ENCODE assay signal across 15 cellular contexts in genomic region chr1:17192394-17193221, GRCh38. TPM values are rescaled to one million over a fixed set of nuclear protein-coding genes. Genes with fewer than 3 reads are reported as not detected.
DNase-seq lines count a peak whose midpoint lies in the region; ATAC-seq and TF ChIP-seq lines count a peak whose summit lies in the region.
"Had no signal": no experiment of that assay in that cellular context is flagged by ENCODE, and none has a peak within 500 bp of the region (broad histone marks: within the 10 kb centered on the region; RNA-seq: fewer than 3 reads in every experiment).

No MANE protein-coding gene starts in this region.

- H3K79me2 ChIP-seq in smooth muscle cell (ENCODE audit: low read depth) = no peaks in the 10 kb centered on the region

- H4K20me1 ChIP-seq in smooth muscle cell (ENCODE audit: low read depth) = no peaks in the 10 kb centered on the region

- H3K4me1 Mint-ChIP-seq in natural killer cell = peaks cover 7 to 10% of the 10 kb centered on the region in 2 donors
- H3K4me1 Mint-ChIP-seq in natural killer cell treated with Interleukin-12 subunit alpha and Interleukin-12 subunit beta and Interleukin-15 and Interleukin-18, amount 100 ng/mL, for 72 hours (ENCODE audit: low read depth in 2 of 2) = peaks cover 0 to 3% of the 10 kb centered on the region in 2 donors
- H3K4me1 Mint-ChIP-seq in CD4-positive, alpha-beta memory T cell = peaks cover 0 to 10% (median under 1%) of the 10 kb centered on the region in 4 donors
- H3K4me1 Mint-ChIP-seq: activated CD4-positive, alpha-beta memory T cell treated with anti-CD3 and anti-CD28 coated beads, Interleukin-2, amount 10 ng/mL, durations not matched to agents 7 days and 5 days had no signal

- H3K36me3 ChIP-seq in smooth muscle cell (ENCODE audit: low read depth) = no peaks in the 10 kb centered on the region
- no peaks in the 10 kb centered on the region for H3K36me3 ChIP-seq in CD4-positive, alpha-beta memory T cell (ENCODE audit: insufficient read depth, low read length)

- H3K4me3 Mint-ChIP-seq in natural killer cell = no peak overlapping the region
- H3K4me3 Mint-ChIP-seq in natural killer cell treated with Interleukin-12 subunit alpha and Interleukin-12 subunit beta and Interleukin-15 and Interleukin-18, amount 100 ng/mL, for 72 hours = no peak overlapping the region
- H3K4me3 Mint-ChIP-seq in CD4-positive, alpha-beta memory T cell = no peak overlapping the region
- H3K4me3 Mint-ChIP-seq: activated CD4-positive, alpha-beta memory T cell treated with anti-CD3 and anti-CD28 coated beads, Interleukin-2, amount 10 ng/mL, durations not matched to agents 7 days and 5 days; activated naive CD4-positive, alpha-beta T cell treated with anti-CD3 and anti-CD28 coated beads, Interleukin-2, amount 10 ng/mL, durations not matched to agents 7 days and 5 days had no signal

- peaks cover 8% of the 10 kb centered on the region for H3K4me1 ChIP-seq in smooth muscle cell (ENCODE audit: low read depth)
- no peaks in the 10 kb centered on the region for H3K4me1 ChIP-seq in CD4-positive, alpha-beta memory T cell (ENCODE audit: insufficient read depth, low read length)
- H3K4me1 ChIP-seq: testis had no signal

- 76% methylated on average over 13 of the region's 13 CpGs for WGBS in smooth muscle cell (ENCODE audit: low lambda C conversion rate)

- H3K4me2 ChIP-seq in smooth muscle cell = no peak overlapping the region

- no peaks in the 10 kb centered on the region for H3F3A ChIP-seq in smooth muscle cell (ENCODE audit: low read depth)

- no peaks in the 10 kb centered on the region for H3K9me3 ChIP-seq in smooth muscle cell (replicated peaks; ENCODE audit: low read depth)
- H3K9me3 ChIP-seq in CD4-positive, alpha-beta memory T cell (ENCODE audit: control insufficient read depth in 1 of 2, low read length in 2 of 2) = no peaks in the 10 kb centered on the region
- H3K9me3 ChIP-seq: testis had no signal

- H3K9me3 Mint-ChIP-seq in natural killer cell = no peaks in the 10 kb centered on the region
- no peaks in the 10 kb centered on the region for H3K9me3 Mint-ChIP-seq in natural killer cell treated with Interleukin-12 subunit alpha and Interleukin-12 subunit beta and Interleukin-15 and Interleukin-18, amount 100 ng/mL, for 72 hours
- H3K9me3 Mint-ChIP-seq in CD4-positive, alpha-beta memory T cell = peaks cover 3 to 13% (median 8%) of the 10 kb centered on the region in 8 donors

- ATAC-seq in natural killer cell (no peak), GM19395 (IDR thresholded peaks at IDR 0.05; ENCODE audit: unreplicated experiment) (no peak)
- no peak for ATAC-seq in natural killer cell treated with Interleukin-12 subunit alpha and Interleukin-12 subunit beta and Interleukin-15 and Interleukin-18, amount 100 ng/mL, for 72 hours
- ATAC-seq: HCT116 had no signal

- no peak overlapping the region for H3K27ac ChIP-seq in smooth muscle cell (ENCODE audit: low read depth)
- no peak overlapping the region for H3K27ac ChIP-seq in CD4-positive, alpha-beta memory T cell (ENCODE audit: low read depth, low read length)
- H3K27ac ChIP-seq: testis had no signal

- TF ChIP-seq CTCF in natural killer cell (IDR thresholded peaks at IDR 0.05) (no peak), astrocyte of the spinal cord (IDR thresholded peaks at IDR 0.05; ENCODE audit: low read depth, low read length) (no peak), smooth muscle cell (IDR thresholded peaks at IDR 0.05; ENCODE audit: borderline replicate concordance, insufficient read depth, poor library complexity, severe bottlenecking) (no peak)

- H3K27me3 Mint-ChIP-seq in natural killer cell (ENCODE audit: low read depth in 2 of 2) = peaks cover 6 to 10% of the 10 kb centered on the region in 2 donors
- peaks cover 0 to 9% of the 10 kb centered on the region in 2 donors for H3K27me3 Mint-ChIP-seq in natural killer cell treated with Interleukin-12 subunit alpha and Interleukin-12 subunit beta and Interleukin-15 and Interleukin-18, amount 100 ng/mL, for 72 hours
- H3K27me3 Mint-ChIP-seq in CD4-positive, alpha-beta memory T cell = peaks cover 0 to 3% of the 10 kb centered on the region in 2 donors

- H3K27me3 ChIP-seq in smooth muscle cell (ENCODE audit: low read depth) = no peaks in the 10 kb centered on the region
- no peaks in the 10 kb centered on the region for H3K27me3 ChIP-seq in CD4-positive, alpha-beta memory T cell (ENCODE audit: insufficient read depth, low read length)
- H3K27me3 ChIP-seq: testis had no signal

- no peak overlapping the region for H2AFZ ChIP-seq in smooth muscle cell (ENCODE audit: low read depth)

- CTCF ChIA-PET in CD4-positive, alpha-beta memory T cell (lab: Charles Lee; ENCODE audit: partially characterized antibody) = no interaction called here

- POLR2A ChIA-PET in CD4-positive, alpha-beta memory T cell (lab: Charles Lee; ENCODE audit: partially characterized antibody) = no interaction called here

- no peak overlapping the region for H3K4me3 ChIP-seq in astrocyte of the spinal cord (ENCODE audit: low read depth, low read length)
- H3K4me3 ChIP-seq in smooth muscle cell = no peak overlapping the region
- no peak overlapping the region for H3K4me3 ChIP-seq in CD4-positive, alpha-beta memory T cell (ENCODE audit: low read length in 2 of 2)
- H3K4me3 ChIP-seq: testis had no signal

- DNase-seq in natural killer cell (peak; percentile 5), astrocyte of the spinal cord (ENCODE audit: low read depth, low spot score) (peak; percentile 30), iPS-NIHi11 (ENCODE audit: low spot score) (peak; percentile 1), smooth muscle cell (lab: John Stamatoyannopoulos, UW; ENCODE audit: unreplicated experiment) (no peak)
- no peak for DNase-seq in natural killer cell treated with Interleukin-12 subunit alpha and Interleukin-12 subunit beta and Interleukin-15 and Interleukin-18, amount 100 ng/mL, for 72 hours (ENCODE audit: low spot score)
- DNase-seq in NK-92 treated with Interleukin-12 subunit alpha and Interleukin-12 subunit beta, amount 100 ng/mL, for 24 hours (lab: John Stamatoyannopoulos, UW) = no peak
- DNase-seq in CD4-positive, alpha-beta memory T cell = no peak
- DNase-seq: activated CD4-positive, alpha-beta memory T cell treated with anti-CD3 and anti-CD28 coated beads, Interleukin-2, amount 10 ng/mL, durations not matched to agents 7 days and 5 days; activated naive CD4-positive, alpha-beta T cell treated with anti-CD3 and anti-CD28 coated beads, Interleukin-2, amount 10 ng/mL, durations not matched to agents 7 days and 5 days; cerebellar nuclear complex; testis had no signal

- intact Hi-C loops in natural killer cell (cut with micrococcal nuclease) = no loop called here
- intact Hi-C loops in CD4-positive, alpha-beta memory T cell (cut with micrococcal nuclease) = no loop called here

- H3K9ac ChIP-seq in smooth muscle cell (ENCODE audit: low read depth) = no peak overlapping the region

- H3K36me3 Mint-ChIP-seq in natural killer cell = no peaks in the 10 kb centered on the region
- H3K36me3 Mint-ChIP-seq in natural killer cell treated with Interleukin-12 subunit alpha and Interleukin-12 subunit beta and Interleukin-15 and Interleukin-18, amount 100 ng/mL, for 72 hours = no peaks in the 10 kb centered on the region
- peaks cover 0 to 3% of the 10 kb centered on the region in 2 donors for H3K36me3 Mint-ChIP-seq in CD4-positive, alpha-beta memory T cell
- H3K36me3 Mint-ChIP-seq: activated naive CD4-positive, alpha-beta T cell treated with anti-CD3 and anti-CD28 coated beads, Interleukin-2, amount 10 ng/mL, durations not matched to agents 7 days and 5 days had no signal

- in situ Hi-C loops in astrocyte of the spinal cord (cut with HindIII; ENCODE audit: low sequenced_read_pairs) = no loop called here

- H3K27ac Mint-ChIP-seq in natural killer cell = no peak overlapping the region
- no peak overlapping the region for H3K27ac Mint-ChIP-seq in natural killer cell treated with Interleukin-12 subunit alpha and Interleukin-12 subunit beta and Interleukin-15 and Interleukin-18, amount 100 ng/mL, for 72 hours
- peak overlapping the region in 1 of 7 donors; percentile 27 for H3K27ac Mint-ChIP-seq in CD4-positive, alpha-beta memory T cell
- H3K27ac Mint-ChIP-seq: activated CD4-positive, alpha-beta memory T cell treated with anti-CD3 and anti-CD28 coated beads, Interleukin-2, amount 10 ng/mL, durations not matched to agents 7 days and 5 days; activated naive CD4-positive, alpha-beta T cell treated with anti-CD3 and anti-CD28 coated beads, Interleukin-2, amount 10 ng/mL, durations not matched to agents 7 days and 5 days had no signal

RNA-seq across cellular contexts. Expression of gene PADI1, which starts 12.3 kb away (rescaled TPM):
- not detected for total RNA-seq in natural killer cell
- not detected for total RNA-seq in natural killer cell treated with Interleukin-12 subunit alpha and Interleukin-12 subunit beta and Interleukin-15 and Interleukin-18, amount 100 ng/mL, for 72 hours
- total RNA-seq in smooth muscle cell = 1.7 TPM in 1 of 2 replicates, not detected in the other
- not detected in 2 replicates for polyA plus RNA-seq in smooth muscle cell
- total RNA-seq in CD4-positive, alpha-beta memory T cell = not detected
- polyA plus RNA-seq in CD4-positive, alpha-beta memory T cell = not detected
- total RNA-seq: activated CD4-positive, alpha-beta memory T cell treated with anti-CD3 and anti-CD28 coated beads, Interleukin-2, amount 10 ng/mL, durations not matched to agents 7 days and 5 days; fibroblast of lung had no signal
- polyA plus RNA-seq: fibroblast of lung had no signal

RNA-seq across cellular contexts. Expression of gene PADI3, which starts 56.3 kb away (rescaled TPM):
- total RNA-seq in natural killer cell = not detected
- total RNA-seq in natural killer cell treated with Interleukin-12 subunit alpha and Interleukin-12 subunit beta and Interleukin-15 and Interleukin-18, amount 100 ng/mL, for 72 hours = not detected
- not detected in 2 replicates for total RNA-seq in smooth muscle cell
- not detected in 2 replicates for polyA plus RNA-seq in smooth muscle cell
- not detected for total RNA-seq in CD4-positive, alpha-beta memory T cell
- not detected for polyA plus RNA-seq in CD4-positive, alpha-beta memory T cell
- total RNA-seq: activated CD4-positive, alpha-beta memory T cell treated with anti-CD3 and anti-CD28 coated beads, Interleukin-2, amount 10 ng/mL, durations not matched to agents 7 days and 5 days; fibroblast of lung; osteoblast had no signal
- polyA plus RNA-seq: fibroblast of lung had no signal

Comparison
In these comparisons a context has a peak if more than half of its experiments do, and no peak if none do; other contexts are left out.
1. DNase-seq: peak in natural killer cell (single experiment), astrocyte of the spinal cord (single experiment) and iPS-NIHi11 (single experiment); none in natural killer cell treated with Interleukin-12 subunit alpha and Interleukin-12 subunit beta and Interleukin-15 and Interleukin-18, amount 100 ng/mL, for 72 hours (single experiment), NK-92 treated with Interleukin-12 subunit alpha and Interleukin-12 subunit beta, amount 100 ng/mL, for 24 hours (single experiment), smooth muscle cell (single experiment) and CD4-positive, alpha-beta memory T cell (0 of 5).